Comparison of ENCODE assay signal across 30 cellular contexts in genomic region chr10:64973391-64973790, GRCh38.
"Had no signal": no experiment of that assay in that cellular context is flagged by ENCODE, and none has a peak within 500 bp of the region (broad histone marks: within the 10 kb centered on the region; RNA-seq: fewer than 3 reads in every experiment).

No MANE protein-coding gene starts in this region.

- H3K36me3 ChIP-seq: adrenal gland, ascending aorta, brain microvascular endothelial cell, breast epithelium, cardiac muscle cell had no signal

- DNase-seq: activated effector memory CD4-positive, alpha-beta T cell treated with anti-CD3 and anti-CD28 coated beads, Interleukin-2, amount 50 U/mL, for 16 hours; activated effector memory CD4-positive, alpha-beta T cell treated with Interleukin-2 at 50 U/mL for 16 hours; activated gamma-delta T cell; activated gamma-delta T cell treated with Interleukin-2 at 50 U/mL for 16 hours; activated naive CD4-positive, alpha-beta T cell; activated naive CD4-positive, alpha-beta T cell treated with anti-CD3 and anti-CD28 coated beads for 36 hours; activated naive CD4-positive, alpha-beta T cell treated with anti-CD3 and anti-CD28 coated beads, Interleukin-2, amount 10 ng/mL, durations not matched to agents 7 days and 5 days; activated naive CD4-positive, alpha-beta T cell treated with anti-CD3 and anti-CD28 coated beads, Interleukin-2, amount 50 U/mL, for 16 hours; activated naive CD4-positive, alpha-beta T cell treated with Interleukin-2 at 50 U/mL for 16 hours; activated naive CD8-positive, alpha-beta T cell treated with anti-CD3 and anti-CD28 coated beads for 36 hours; activated naive CD8-positive, alpha-beta T cell treated with anti-CD3 and anti-CD28 coated beads, Interleukin-2, amount 10 ng/mL, durations not matched to agents 7 days and 5 days; activated naive CD8-positive, alpha-beta T cell treated with anti-CD3 and anti-CD28 coated beads, Interleukin-2, amount 50 U/mL, for 24 hours; activated T-cell treated with anti-CD3 and anti-CD28 coated beads, Interleukin-2, amount 50 U/mL, for 1 hour; activated T-cell treated with anti-CD3 and anti-CD28 coated beads, Interleukin-2, amount 50 U/mL, for 24 hours; activated T-cell treated with anti-CD3 and anti-CD28 coated beads, Interleukin-2, amount 50 U/mL, for 4 hours; activated T-cell treated with anti-CD3 and anti-CD28 coated beads, Interleukin-2, amount 50 U/mL, for 48 hours; activated T-cell treated with anti-CD3 and anti-CD28 coated beads, Interleukin-2, amount 50 U/mL, for 72 hours; adrenal gland; amniotic stem cell; amygdala; aorta; body of pancreas; brain microvascular endothelial cell; central memory CD4-positive, alpha-beta T cell; cerebellar nuclear complex had no signal

- H3K27ac ChIP-seq: adrenal gland, ascending aorta, body of pancreas, brain microvascular endothelial cell, breast epithelium, cardiac muscle cell had no signal

- H3K27me3 ChIP-seq: adrenal gland, ascending aorta, body of pancreas, brain microvascular endothelial cell, breast epithelium, cardiac muscle cell had no signal

- H3K4me3 ChIP-seq: adrenal gland, ascending aorta, body of pancreas, breast epithelium, cardiac muscle cell had no signal

- H3K4me1 ChIP-seq: adrenal gland, ascending aorta, body of pancreas, breast epithelium had no signal

- H3K9me3 ChIP-seq: adrenal gland, ascending aorta, body of pancreas, breast epithelium had no signal

- ATAC-seq: activated naive CD4-positive, alpha-beta T cell treated with anti-CD3 and anti-CD28 coated beads, Interleukin-2, amount 50 U/mL, for 72 hours; activated naive CD8-positive, alpha-beta T cell treated with anti-CD3 and anti-CD28 coated beads, Interleukin-2, amount 50 U/mL, for 24 hours; activated T-cell treated with anti-CD3 and anti-CD28 coated beads, Interleukin-2, amount 50 U/mL, for 4 hours; activated T-cell treated with anti-CD3 and anti-CD28 coated beads, Interleukin-2, amount 50 U/mL, for 72 hours; activated T-helper 17 cell treated with anti-CD3 and anti-CD28 coated beads, Interleukin-2, amount 50 U/mL, for 72 hours; body of pancreas had no signal
